16 cellular contexts compared by ENCODE assay signal in the genomic region with DNA sequence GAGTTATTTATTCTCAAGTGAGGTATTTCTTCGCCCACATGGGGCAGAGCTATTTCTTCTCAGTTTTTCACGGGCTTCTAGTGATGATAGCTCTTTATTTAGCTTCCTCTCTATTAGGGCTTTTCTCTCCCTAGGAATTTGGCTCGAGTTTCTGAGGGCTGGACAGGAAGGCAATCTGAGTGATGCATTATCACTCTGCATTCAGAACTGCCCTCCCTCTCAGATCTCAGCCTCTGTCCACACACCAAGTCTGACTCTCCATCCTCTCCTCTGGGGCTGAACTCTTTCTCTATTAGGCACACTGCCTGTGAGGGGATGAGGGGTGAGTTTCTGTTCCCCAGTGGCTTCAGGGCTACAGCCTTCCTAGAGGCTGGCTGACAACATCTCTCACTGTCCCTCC. TPM values are rescaled to one million over a fixed set of nuclear protein-coding genes. Genes with fewer than 3 reads are reported as not detected.
DNase-seq lines count a peak whose midpoint lies in the region; ATAC-seq and TF ChIP-seq lines count a peak whose summit lies in the region.
"Had no signal": no experiment of that assay in that cellular context is flagged by ENCODE, and none has a peak within 500 bp of the region (broad histone marks: within the 10 kb centered on the region; RNA-seq: fewer than 3 reads in every experiment).

No MANE protein-coding gene starts in this region.

- H3K27me3 Mint-ChIP-seq in brain (no peaks in the 10 kb centered on the region), type B pancreatic cell (no peaks in the 10 kb centered on the region)
- peaks cover 6% of the 10 kb centered on the region for H3K27me3 Mint-ChIP-seq in activated T-helper 1 cell treated with anti-CD3 and anti-CD28 coated beads, Interleukin-12 subunit alpha, Interleukin-12 subunit beta, Interleukin-2, Interleukin-4 antibody, amounts not matched to agents 30 ng/mL and 10 ng/mL and 1 ng/mL, durations not matched to agents 14 hours and 24 hours and 36 hours (ENCODE audit: insufficient read depth)

- TF ChIP-seq CTCF in brain (conservative IDR thresholded peaks at IDR 0.05), result no peak
- TF ChIP-seq CTCF in left ventricle myocardium inferior (IDR thresholded peaks at IDR 0.05; ENCODE audit: borderline replicate concordance), result no peak
- no peak for TF ChIP-seq CTCF in type B pancreatic cell (conservative IDR thresholded peaks at IDR 0.05)

- peaks cover 10% of the 10 kb centered on the region for H3K4me1 ChIP-seq in left ventricle myocardium inferior
- H3K4me1 ChIP-seq: psoas muscle had no signal

- H3K27me3 ChIP-seq in left ventricle myocardium inferior (ENCODE audit: low read depth), result no peaks in the 10 kb centered on the region

- peak overlapping the region; percentile 37 for H3K27ac ChIP-seq in left ventricle myocardium inferior (replicated peaks)
- H3K27ac ChIP-seq: psoas muscle had no signal

- H3K36me3 ChIP-seq in left ventricle myocardium inferior, result no peaks in the 10 kb centered on the region

- H3K9me3 ChIP-seq in left ventricle myocardium inferior (replicated peaks), result no peaks in the 10 kb centered on the region
- H3K9me3 ChIP-seq: psoas muscle had no signal

- no peak overlapping the region for H3K4me3 Mint-ChIP-seq in brain
- H3K4me3 Mint-ChIP-seq in type B pancreatic cell, result peak overlapping the region; percentile 58
- no peak overlapping the region for H3K4me3 Mint-ChIP-seq in activated T-helper 1 cell treated with anti-CD3 and anti-CD28 coated beads, Interleukin-12 subunit alpha, Interleukin-12 subunit beta, Interleukin-2, Interleukin-4 antibody, amounts not matched to agents 30 ng/mL and 10 ng/mL and 1 ng/mL, durations not matched to agents 14 hours and 24 hours and 36 hours
- H3K4me3 Mint-ChIP-seq: T-helper 17 cell had no signal

- DNase-seq in Right ventricle myocardium superior, result no peak
- DNase-seq in cardiac septum (ENCODE audit: low spot score), result no peak
- DNase-seq in left ventricle myocardium inferior, result no peak
- no peak for DNase-seq in type B pancreatic cell (ENCODE audit: extremely low spot score, unreplicated experiment)
- DNase-seq in HK-2 (ENCODE audit: unreplicated experiment), result no peak
- DNase-seq in NCI-H1092 treated with DMSO at 0.1 percent for 48 hours (lab: John Stamatoyannopoulos, UW), result no peak
- no peak for DNase-seq in activated T-helper 1 cell treated with anti-CD3 and anti-CD28 coated beads, Interleukin-12 subunit alpha, Interleukin-12 subunit beta, Interleukin-2, Interleukin-4 antibody, amounts not matched to agents 30 ng/mL and 10 ng/mL and 1 ng/mL, durations not matched to agents 14 hours and 24 hours and 36 hours (ENCODE audit: low spot score)
- DNase-seq: activated CD4-positive, alpha-beta T cell treated with anti-CD3 and anti-CD28 coated beads, Interleukin-2, amount 50 U/mL, for 4 hours; GOT3; Kasumi-1; PC-3; psoas muscle; stimulated activated CD4-positive, alpha-beta T cell treated with anti-CD3 and anti-CD28 coated beads, Interleukin-2, amount 100 ng/mL, for 24 hours; T-helper 17 cell had no signal

- H3K9me3 Mint-ChIP-seq in brain (peaks cover 0 to 3% (median 0%) of the 10 kb centered on the region in 5 experiments), type B pancreatic cell (peaks cover 4% of the 10 kb centered on the region)
- H3K9me3 Mint-ChIP-seq in activated T-helper 1 cell treated with anti-CD3 and anti-CD28 coated beads, Interleukin-12 subunit alpha, Interleukin-12 subunit beta, Interleukin-2, Interleukin-4 antibody, amounts not matched to agents 30 ng/mL and 10 ng/mL and 1 ng/mL, durations not matched to agents 14 hours and 24 hours and 36 hours, result no peaks in the 10 kb centered on the region
- H3K9me3 Mint-ChIP-seq: activated T-helper 2 cell treated with anti-CD3 and anti-CD28 coated beads, Interferon-gamma antibody, Interleukin-2, Interleukin-4, amounts not matched to agents 10 μg/mL and 5 μg/mL and 100 μg/mL, durations not matched to agents 14 hours and 24 hours and 36 hours had no signal

- H3K4me1 Mint-ChIP-seq in brain (peaks cover 14% of the 10 kb centered on the region), type B pancreatic cell (ENCODE audit: unreplicated experiment) (peaks cover 7% of the 10 kb centered on the region)
- H3K4me1 Mint-ChIP-seq in activated T-helper 1 cell treated with anti-CD3 and anti-CD28 coated beads, Interleukin-12 subunit alpha, Interleukin-12 subunit beta, Interleukin-2, Interleukin-4 antibody, amounts not matched to agents 30 ng/mL and 10 ng/mL and 1 ng/mL, durations not matched to agents 14 hours and 24 hours and 36 hours (ENCODE audit: low read depth), result no peaks in the 10 kb centered on the region
- H3K4me1 Mint-ChIP-seq: T-helper 17 cell had no signal

- H3K36me3 Mint-ChIP-seq in brain (no peaks in the 10 kb centered on the region), type B pancreatic cell (peaks cover 3% of the 10 kb centered on the region)
- H3K36me3 Mint-ChIP-seq in activated T-helper 1 cell treated with anti-CD3 and anti-CD28 coated beads, Interleukin-12 subunit alpha, Interleukin-12 subunit beta, Interleukin-2, Interleukin-4 antibody, amounts not matched to agents 30 ng/mL and 10 ng/mL and 1 ng/mL, durations not matched to agents 14 hours and 24 hours and 36 hours (ENCODE audit: low read depth), result no peaks in the 10 kb centered on the region

- no peak overlapping the region for H3K4me3 ChIP-seq in left ventricle myocardium inferior
- H3K4me3 ChIP-seq: psoas muscle had no signal

- peak; percentile 95 for ATAC-seq in Right ventricle myocardium superior (ENCODE audit: poor library complexity)
- ATAC-seq: PC-3, psoas muscle, T-helper 17 cell had no signal

- H3K27ac Mint-ChIP-seq in brain (peak overlapping the region in 4 of 5 experiments; percentile 7 to 63 (median 50)), type B pancreatic cell (peak overlapping the region; percentile 45)
- H3K27ac Mint-ChIP-seq in activated T-helper 1 cell treated with anti-CD3 and anti-CD28 coated beads, Interleukin-12 subunit alpha, Interleukin-12 subunit beta, Interleukin-2, Interleukin-4 antibody, amounts not matched to agents 30 ng/mL and 10 ng/mL and 1 ng/mL, durations not matched to agents 14 hours and 24 hours and 36 hours, result no peak overlapping the region
- H3K27ac Mint-ChIP-seq: activated T-helper 2 cell treated with anti-CD3 and anti-CD28 coated beads, Interferon-gamma antibody, Interleukin-2, Interleukin-4, amounts not matched to agents 10 μg/mL and 5 μg/mL and 100 μg/mL, durations not matched to agents 14 hours and 24 hours and 36 hours; T-helper 17 cell had no signal

- intact Hi-C loops in Right ventricle myocardium superior (cut with DNase I), result no loop called here
- intact Hi-C loops in cardiac septum (cut with DNase I), result no loop called here
- intact Hi-C loops in left ventricle myocardium inferior (cut with micrococcal nuclease), result no loop called here
- intact Hi-C loops in activated T-helper 1 cell treated with anti-CD3 and anti-CD28 coated beads, Interleukin-12 subunit alpha, Interleukin-12 subunit beta, Interleukin-2, Interleukin-4 antibody, amounts not matched to agents 30 ng/mL and 10 ng/mL and 1 ng/mL, durations not matched to agents 14 hours and 24 hours and 36 hours (cut with micrococcal nuclease), result no loop called here

RNA-seq across cellular contexts. Expression of gene SCAMP1, which starts 14.9 kb away (rescaled TPM):
- total RNA-seq in Right ventricle myocardium superior, result 25.9 TPM
- 29.1 TPM for total RNA-seq in cardiac septum
- 30.7 TPM for polyA plus RNA-seq in brain (ENCODE audit: insufficient read depth, low read depth, low replicate concordance)
- 29.2 TPM for total RNA-seq in left ventricle myocardium inferior
- 41.3 and 50.8 TPM in 2 replicates for total RNA-seq in type B pancreatic cell (ENCODE audit: low replicate concordance)
- total RNA-seq in activated T-helper 1 cell treated with anti-CD3 and anti-CD28 coated beads, Interleukin-12 subunit alpha, Interleukin-12 subunit beta, Interleukin-2, Interleukin-4 antibody, amounts not matched to agents 30 ng/mL and 10 ng/mL and 1 ng/mL, durations not matched to agents 14 hours and 24 hours and 36 hours, result 21.3 and 21.7 TPM in 2 replicates

RNA-seq across cellular contexts. Expression of gene AP3B1, which starts 51.0 kb away (rescaled TPM):
- total RNA-seq in Right ventricle myocardium superior (20.2 TPM), cardiac septum (23.2 TPM), left ventricle myocardium inferior (22.0 TPM), type B pancreatic cell (ENCODE audit: low replicate concordance) (43.7 and 48.4 TPM in 2 replicates)
- polyA plus RNA-seq in brain (ENCODE audit: insufficient read depth, low read depth, low replicate concordance), result 19.9 TPM
- 40.8 and 40.9 TPM in 2 replicates for total RNA-seq in activated T-helper 1 cell treated with anti-CD3 and anti-CD28 coated beads, Interleukin-12 subunit alpha, Interleukin-12 subunit beta, Interleukin-2, Interleukin-4 antibody, amounts not matched to agents 30 ng/mL and 10 ng/mL and 1 ng/mL, durations not matched to agents 14 hours and 24 hours and 36 hours
